In genomic region chr1:174911626-174912025, GRCh38 we compare ENCODE assay signal across 15 cellular contexts.
"Had no signal": no experiment of that assay in that cellular context is flagged by ENCODE, and none has a peak within 500 bp of the region (broad histone marks: within the 10 kb centered on the region; RNA-seq: fewer than 3 reads in every experiment).

No MANE protein-coding gene starts in this region.

- H3K27me3 ChIP-seq: ascending aorta, gastroesophageal sphincter, heart left ventricle, sigmoid colon, tibial artery had no signal

- H3K36me3 ChIP-seq: ascending aorta, gastroesophageal sphincter, heart left ventricle, left ventricle myocardium inferior, sigmoid colon, tibial artery had no signal

- ATAC-seq: gastroesophageal sphincter, heart left ventricle had no signal

- H3K27ac ChIP-seq: ascending aorta, coronary artery, gastroesophageal sphincter, heart left ventricle, left ventricle myocardium inferior, sigmoid colon, tibial artery had no signal

- H3K4me1 ChIP-seq: ascending aorta, gastroesophageal sphincter, left ventricle myocardium inferior, sigmoid colon, tibial artery had no signal

- H3K4me3 Mint-ChIP-seq: activated CD4-positive, alpha-beta T cell treated with anti-CD3 and anti-CD28 coated beads, Interleukin-2, amount 10 ng/mL, durations not matched to agents 24 days and 14 days; central memory CD8-positive, alpha-beta T cell; nephron had no signal

- H3K4me1 Mint-ChIP-seq: nephron had no signal

- H3K27ac Mint-ChIP-seq: nephron had no signal

- DNase-seq: activated CD4-positive, alpha-beta T cell treated with anti-CD3 and anti-CD28 coated beads, Interleukin-2, amount 10 ng/mL, durations not matched to agents 24 days and 14 days; heart left ventricle; kidney glomerular epithelial cell; left ventricle myocardium inferior; mammary epithelial cell; midbrain; nucleus accumbens; posterior cingulate gyrus; sigmoid colon; tibial artery had no signal

- H3K9me3 Mint-ChIP-seq: activated CD4-positive, alpha-beta T cell treated with anti-CD3 and anti-CD28 coated beads, Interleukin-2, amount 10 ng/mL, durations not matched to agents 24 days and 14 days; central memory CD8-positive, alpha-beta T cell had no signal

- H3K4me3 ChIP-seq: ascending aorta, coronary artery, gastroesophageal sphincter, heart left ventricle, left ventricle myocardium inferior, sigmoid colon, tibial artery had no signal

- H3K27me3 Mint-ChIP-seq: activated CD4-positive, alpha-beta T cell treated with anti-CD3 and anti-CD28 coated beads, Interleukin-2, amount 10 ng/mL, durations not matched to agents 24 days and 14 days; central memory CD8-positive, alpha-beta T cell had no signal
